Comparison of ENCODE assay signal across 31 cellular contexts in the genomic region with DNA sequence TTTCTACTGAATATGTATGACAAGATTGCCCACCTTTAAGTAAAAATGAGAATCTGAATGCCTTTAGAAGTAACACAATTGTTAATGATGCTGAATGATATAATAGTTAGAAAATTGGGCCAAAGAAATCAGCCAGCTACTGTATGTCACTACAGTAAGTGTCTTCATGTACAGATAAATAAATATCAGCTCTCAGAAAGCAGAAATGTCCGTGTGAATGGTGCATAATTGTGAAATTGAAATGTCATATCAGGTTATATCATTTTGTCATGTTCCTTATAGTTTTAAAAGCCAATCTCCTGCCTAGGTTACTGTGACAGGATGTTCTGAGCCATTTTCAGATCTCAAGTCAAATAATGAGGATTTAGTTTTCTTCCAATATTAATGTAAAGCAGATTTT.
"Had no signal": no experiment of that assay in that cellular context is flagged by ENCODE, and none has a peak within 500 bp of the region (broad histone marks: within the 10 kb centered on the region; RNA-seq: fewer than 3 reads in every experiment).

No MANE protein-coding gene starts in this region.

- H3K27me3 ChIP-seq: adrenal gland, ascending aorta, body of pancreas, brain microvascular endothelial cell, breast epithelium, cardiac muscle cell had no signal

- ATAC-seq: activated naive CD4-positive, alpha-beta T cell treated with anti-CD3 and anti-CD28 coated beads, Interleukin-2, amount 50 U/mL, for 72 hours; activated naive CD8-positive, alpha-beta T cell treated with anti-CD3 and anti-CD28 coated beads, Interleukin-2, amount 50 U/mL, for 24 hours; activated T-cell treated with anti-CD3 and anti-CD28 coated beads, Interleukin-2, amount 50 U/mL, for 4 hours; activated T-cell treated with anti-CD3 and anti-CD28 coated beads, Interleukin-2, amount 50 U/mL, for 72 hours; activated T-helper 17 cell treated with anti-CD3 and anti-CD28 coated beads, Interleukin-2, amount 50 U/mL, for 72 hours; body of pancreas had no signal

- H3K4me3 ChIP-seq: adrenal gland, ascending aorta, body of pancreas, breast epithelium, cardiac muscle cell had no signal

- H3K36me3 ChIP-seq: adrenal gland, ascending aorta, brain microvascular endothelial cell, breast epithelium, cardiac muscle cell had no signal

- H3K27ac ChIP-seq: adrenal gland, ascending aorta, body of pancreas, brain microvascular endothelial cell, breast epithelium, cardiac muscle cell had no signal

- DNase-seq: activated effector memory CD4-positive, alpha-beta T cell treated with anti-CD3 and anti-CD28 coated beads, Interleukin-2, amount 50 U/mL, for 16 hours; activated effector memory CD4-positive, alpha-beta T cell treated with Interleukin-2 at 50 U/mL for 16 hours; activated gamma-delta T cell; activated gamma-delta T cell treated with Interleukin-2 at 50 U/mL for 16 hours; activated naive CD4-positive, alpha-beta T cell; activated naive CD4-positive, alpha-beta T cell treated with anti-CD3 and anti-CD28 coated beads for 36 hours; activated naive CD4-positive, alpha-beta T cell treated with anti-CD3 and anti-CD28 coated beads, Interleukin-2, amount 10 ng/mL, durations not matched to agents 7 days and 5 days; activated naive CD4-positive, alpha-beta T cell treated with anti-CD3 and anti-CD28 coated beads, Interleukin-2, amount 50 U/mL, for 16 hours; activated naive CD4-positive, alpha-beta T cell treated with Interleukin-2 at 50 U/mL for 16 hours; activated naive CD8-positive, alpha-beta T cell treated with anti-CD3 and anti-CD28 coated beads for 36 hours; activated naive CD8-positive, alpha-beta T cell treated with anti-CD3 and anti-CD28 coated beads, Interleukin-2, amount 10 ng/mL, durations not matched to agents 7 days and 5 days; activated naive CD8-positive, alpha-beta T cell treated with anti-CD3 and anti-CD28 coated beads, Interleukin-2, amount 50 U/mL, for 24 hours; activated T-cell treated with anti-CD3 and anti-CD28 coated beads, Interleukin-2, amount 50 U/mL, for 24 hours; activated T-cell treated with anti-CD3 and anti-CD28 coated beads, Interleukin-2, amount 50 U/mL, for 4 hours; activated T-cell treated with anti-CD3 and anti-CD28 coated beads, Interleukin-2, amount 50 U/mL, for 48 hours; activated T-cell treated with anti-CD3 and anti-CD28 coated beads, Interleukin-2, amount 50 U/mL, for 72 hours; adrenal gland; amniotic stem cell; amygdala; anterior cingulate cortex; aorta; body of pancreas; brain microvascular endothelial cell; caudate nucleus; central memory CD4-positive, alpha-beta T cell; cerebellar nuclear complex had no signal

- H3K9me3 ChIP-seq: adrenal gland, ascending aorta, body of pancreas, breast epithelium had no signal
